Comparison of ENCODE assay signal across 1 cellular context in genomic region chr6:161660666-161661571, GRCh38.
TF ChIP-seq lines count a peak whose summit lies in the region.

No MANE protein-coding gene starts in this region.

TF ChIP-seq in SK-N-SH, 30 proteins besides CTCF, POLR2A, EP300 and RAD21 (continued from another document):
- TF ChIP-seq PBX3 (IDR thresholded peaks at IDR 0.05), result no peak
- no peak for TF ChIP-seq ELF1 (IDR thresholded peaks at IDR 0.05)
